8 cellular contexts compared by ENCODE assay signal in genomic region chr2:219571311-219572236, GRCh38. TPM values are rescaled to one million over a fixed set of nuclear protein-coding genes. Genes with fewer than 3 reads are reported as not detected.
DNase-seq lines count a peak whose midpoint lies in the region; ATAC-seq lines count a peak whose summit lies in the region.

TSS of gene OBSL1 (minus strand) at chr2:219571539. CDS start at chr2:219571232, 307 bp downstream.

- H3K36me3 ChIP-seq in H7 (replicated peaks; ENCODE audit: control insufficient read depth, insufficient read depth, low read length) (peaks cover 1% of the 10 kb centered on the region), iPS-15b (ENCODE audit: control insufficient read depth, insufficient read depth, low read length) (peaks cover 8% of the 10 kb centered on the region)

- peaks cover 16% of the 10 kb centered on the region for H3K4me1 ChIP-seq in iPS-15b (ENCODE audit: control insufficient read depth, insufficient read depth, low read length)

- peak within 1 kb of the TSS; percentile 60 for H3K9ac ChIP-seq in iPS-15b (ENCODE audit: low read depth, low read length)

- H3K4me3 ChIP-seq in H7 (ENCODE audit: insufficient read depth, low read depth, low read length) (peak within 1 kb of the TSS; percentile 74), iPS-15b (ENCODE audit: low read depth, low read length) (peak within 1 kb of the TSS; percentile 49)

- ATAC-seq in HG03460 (IDR thresholded peaks at IDR 0.05; ENCODE audit: unreplicated experiment) (no peak), HG02588 (IDR thresholded peaks at IDR 0.05; ENCODE audit: unreplicated experiment) (no peak)

- no peaks in the 10 kb centered on the region for H3K9me3 ChIP-seq in iPS-15b (ENCODE audit: control insufficient read depth, insufficient read depth, low read length)

- no peaks in the 10 kb centered on the region for H3K27me3 ChIP-seq in H7 (ENCODE audit: control insufficient read depth, insufficient read depth, low read length)
- peaks cover 27% of the 10 kb centered on the region for H3K27me3 ChIP-seq in iPS-15b (ENCODE audit: control insufficient read depth, insufficient read depth, low read length)

- in situ Hi-C loops in ACHN (cut with HindIII; ENCODE audit: low pct_ligation_motif_present, low pct_unique_long_range_greater_than_20kb, low sequenced_read_pairs), result no loop called here
- in situ Hi-C loops in T47D (cut with HindIII; ENCODE audit: low pct_unique_long_range_greater_than_20kb, low sequenced_read_pairs), result no loop called here

- DNase-seq in ACHN, result peak; percentile 69
- peak; percentile 98 for DNase-seq in H7
- peak; percentile 45 for DNase-seq in NCI-H774 (lab: John Stamatoyannopoulos, UW)
- peak; percentile 48 to 55 for DNase-seq in T47D (ENCODE audit: low read depth in 1 of 2, low spot score in 1 of 2)
- peak; percentile 58 for DNase-seq in renal cortical epithelial cell (ENCODE audit: low read depth)

RNA-seq across cellular contexts. Expression of gene OBSL1, which starts in this region (rescaled TPM):
- total RNA-seq in H7 (2014; rRNA removed; shearing (Covaris generic)), result 155 and 158 TPM in 2 replicates
- 20.8 and 145 TPM in 2 replicates for total RNA-seq in renal cortical epithelial cell

Comparison
In these comparisons a context has a peak if more than half of its experiments do, and no peak if none do; other contexts are left out.
1. DNase-seq: peak in every context shown above with its lines; median percentile 98 in H7; 69 in ACHN; 58 in renal cortical epithelial cell; 52 in T47D; 45 in NCI-H774.